14 cellular contexts compared by ENCODE assay signal in genomic region chr3:127865941-127866340, GRCh38. TPM values are rescaled to one million over a fixed set of nuclear protein-coding genes. Genes with fewer than 3 reads are reported as not detected.
A peak's percentile ranks its signal among the peaks of the same experiment; 100 is the strongest.
DNase-seq lines count a peak whose midpoint lies in the region; ATAC-seq, FAIRE-seq and TF ChIP-seq lines count a peak whose summit lies in the region.
"Had no signal": no experiment of that assay in that cellular context is flagged by ENCODE, and none has a peak within 500 bp of the region (broad histone marks: within the 10 kb centered on the region; RNA-seq: fewer than 3 reads in every experiment).

No MANE protein-coding gene starts in this region.

- H3K4me2 ChIP-seq in A549 (0 out of 3 replicates have a peak overlapping the region, but pooled peaks have one; percentile 18), GM23248 (ENCODE audit: unreplicated experiment) (no peak overlapping the region)

- TF ChIP-seq EP300 in A549 (IDR thresholded peaks at IDR 0.05), result no peak

- CTCF ChIA-PET in A549 (lab: Yijun Ruan, JAX), result interaction anchor here (0.6 to 1.2 kb wide), 5 partner anchors 10 to 284 kb away, joined by 3 to 4 read pairs (median 3); no protein-coding TSS in a partner anchor

- TF ChIP-seq CTCF in A549 (IDR thresholded peaks at IDR 0.05), result no peak

- intact Hi-C loops in activated T-helper 2 cell treated with anti-CD3 and anti-CD28 coated beads, Interferon-gamma antibody, Interleukin-2, Interleukin-4, amounts not matched to agents 10 μg/mL and 5 μg/mL and 100 μg/mL, durations not matched to agents 14 hours and 24 hours and 36 hours (cut with micrococcal nuclease), result no loop called here

- H4K20me1 ChIP-seq in GM23248 (ENCODE audit: insufficient read depth), result no peaks in the 10 kb centered on the region

- no peaks in the 10 kb centered on the region for H3K79me2 ChIP-seq in GM23248 (ENCODE audit: insufficient read depth)

- H3K4me1 ChIP-seq in A549, result peaks cover 7% of the 10 kb centered on the region; the same call in 1 of the 3 replicates
- 0 out of 2 replicates have a peak, but pooled peaks cover 3% of the 10 kb centered on the region for H3K4me1 ChIP-seq in GM23248 (ENCODE audit: insufficient read depth)

- FAIRE-seq in A549 (lab: Jason Lieb, UNC), result no peak

- H3K27me3 Mint-ChIP-seq in activated T-helper 2 cell treated with anti-CD3 and anti-CD28 coated beads, Interferon-gamma antibody, Interleukin-2, Interleukin-4, amounts not matched to agents 10 μg/mL and 5 μg/mL and 100 μg/mL, durations not matched to agents 14 hours and 24 hours and 36 hours (ENCODE audit: low read depth), result peaks cover 2% of the 10 kb centered on the region
- H3K27me3 Mint-ChIP-seq: naive B cell had no signal

- no peak overlapping the region for H2AFZ ChIP-seq in GM23248

- no peaks in the 10 kb centered on the region for H3K9me3 Mint-ChIP-seq in activated T-helper 2 cell treated with anti-CD3 and anti-CD28 coated beads, Interferon-gamma antibody, Interleukin-2, Interleukin-4, amounts not matched to agents 10 μg/mL and 5 μg/mL and 100 μg/mL, durations not matched to agents 14 hours and 24 hours and 36 hours
- H3K9me3 Mint-ChIP-seq: CD8-positive, alpha-beta memory T cell had no signal

- H3K36me3 ChIP-seq in GM23248 (ENCODE audit: low read depth), result no peaks in the 10 kb centered on the region

- in situ Hi-C loops in GM23248 (cut with MboI) (no loop called here), G401 (cut with HindIII; ENCODE audit: low sequenced_read_pairs) (no loop called here)

- H3K9me3 ChIP-seq in A549 (no peaks in the 10 kb centered on the region), GM23248 (ENCODE audit: low read depth) (no peaks in the 10 kb centered on the region)

- DNase-seq in A549 (ENCODE audit: low read depth in 1 of 2, low spot score in 1 of 2) (peak in 1 of 2 experiments; percentile 26), GM23248 (peak; percentile 82), hepatic stellate cell (ENCODE audit: low spot score) (peak; percentile 17), GDM1 (lab: John Stamatoyannopoulos, UW) (no peak), G401 (ENCODE audit: low spot score) (no peak)
- DNase-seq in activated T-helper 2 cell treated with anti-CD3 and anti-CD28 coated beads, Interferon-gamma antibody, Interleukin-2, Interleukin-4, amounts not matched to agents 10 μg/mL and 5 μg/mL and 100 μg/mL, durations not matched to agents 14 hours and 24 hours and 36 hours (ENCODE audit: low spot score), result no peak
- DNase-seq: amniotic stem cell; CD8-positive, alpha-beta memory T cell; naive B cell; NCI-H2029; T-helper 1 cell had no signal

- no peaks in the 10 kb centered on the region for H3K9me2 ChIP-seq in GM23248 (ENCODE audit: insufficient read depth)

- no peak overlapping the region for H3K4me3 ChIP-seq in A549
- H3K4me3 ChIP-seq in GM23248, result no peak overlapping the region

- TF ChIP-seq POLR2A in A549 (IDR thresholded peaks at IDR 0.05; ENCODE audit: low read length), result no peak

- H3K4me3 Mint-ChIP-seq in activated T-helper 2 cell treated with anti-CD3 and anti-CD28 coated beads, Interferon-gamma antibody, Interleukin-2, Interleukin-4, amounts not matched to agents 10 μg/mL and 5 μg/mL and 100 μg/mL, durations not matched to agents 14 hours and 24 hours and 36 hours (ENCODE audit: low read depth), result no peak overlapping the region
- H3K4me3 Mint-ChIP-seq: CD8-positive, alpha-beta memory T cell had no signal

- 38% methylated on average over 4 of the region's 4 CpGs for WGBS in A549 (ENCODE audit: missing lambda C conversion rate)
- WGBS in GM23248 (ENCODE audit: low coverage in 1 of 2, low lambda C conversion rate in 2 of 2, missing lambda C conversion rate in 2 of 2), 2 experiments, result 59 to 60% methylated on average over 4 of the region's 4 CpGs

- H3K27ac ChIP-seq in A549 (no peak overlapping the region), GM23248 (no peak overlapping the region)

- peaks cover 19% of the 10 kb centered on the region for H3K27me3 ChIP-seq in GM23248 (replicated peaks; ENCODE audit: insufficient read depth)

- H3F3A ChIP-seq in GM23248 (ENCODE audit: insufficient read depth), result 0 out of 2 replicates have a peak, but pooled peaks cover 5% of the 10 kb centered on the region

- H3K36me3 Mint-ChIP-seq in activated T-helper 2 cell treated with anti-CD3 and anti-CD28 coated beads, Interferon-gamma antibody, Interleukin-2, Interleukin-4, amounts not matched to agents 10 μg/mL and 5 μg/mL and 100 μg/mL, durations not matched to agents 14 hours and 24 hours and 36 hours (ENCODE audit: low read depth), result no peaks in the 10 kb centered on the region
- H3K36me3 Mint-ChIP-seq: CD8-positive, alpha-beta memory T cell; naive B cell had no signal

- POLR2A ChIA-PET in A549 (lab: Yijun Ruan, JAX), result no interaction called here

- ATAC-seq in A549, result peak; percentile 66 to 75; a peak in 5 of 6 replicates
- no peak for ATAC-seq in GM21825 (IDR thresholded peaks at IDR 0.05; ENCODE audit: unreplicated experiment)
- ATAC-seq in GM18907 (IDR thresholded peaks at IDR 0.05; ENCODE audit: unreplicated experiment), result no peak

- H3K9ac ChIP-seq in GM23248, result no peak overlapping the region

- H3K4me1 Mint-ChIP-seq in activated T-helper 2 cell treated with anti-CD3 and anti-CD28 coated beads, Interferon-gamma antibody, Interleukin-2, Interleukin-4, amounts not matched to agents 10 μg/mL and 5 μg/mL and 100 μg/mL, durations not matched to agents 14 hours and 24 hours and 36 hours (ENCODE audit: low read depth), result peaks cover 25% of the 10 kb centered on the region
- H3K4me1 Mint-ChIP-seq: CD8-positive, alpha-beta memory T cell; naive B cell had no signal

- TF ChIP-seq RAD21 in A549 (conservative IDR thresholded peaks at IDR 0.05 in 1 of 2, IDR thresholded peaks at IDR 0.05 in 1 of 2), result no peak

- H3K27ac Mint-ChIP-seq in activated T-helper 2 cell treated with anti-CD3 and anti-CD28 coated beads, Interferon-gamma antibody, Interleukin-2, Interleukin-4, amounts not matched to agents 10 μg/mL and 5 μg/mL and 100 μg/mL, durations not matched to agents 14 hours and 24 hours and 36 hours, result peak overlapping the region; percentile 45
- H3K27ac Mint-ChIP-seq: naive B cell had no signal

TF ChIP-seq in A549, 52 proteins besides CTCF, POLR2A, EP300 and RAD21 (continues in another document):
- TF ChIP-seq ELK1 (IDR thresholded peaks at IDR 0.05; ENCODE audit: low read depth, low read length) (no peak), NR3C1 (IDR thresholded peaks at IDR 0.05) (no peak), BHLHE40 (IDR thresholded peaks at IDR 0.05; ENCODE audit: low read depth, low read length) (no peak), HES2 (IDR thresholded peaks at IDR 0.05) (no peak), MAFK (IDR thresholded peaks at IDR 0.05; ENCODE audit: partially characterized antibody) (no peak), KDM5A (IDR thresholded peaks at IDR 0.05) (no peak), ZNF302 (CRISPR knock-in tag; IDR thresholded peaks at IDR 0.05) (no peak), HDAC2 (IDR thresholded peaks at IDR 0.05) (no peak), TFCP2L1 (CRISPR knock-in tag; IDR thresholded peaks at IDR 0.05) (no peak), ZFP36 (IDR thresholded peaks at IDR 0.05; ENCODE audit: borderline replicate concordance, partially characterized antibody) (no peak), FOSL2 (IDR thresholded peaks at IDR 0.05) (no peak), FOSL2 (CRISPR knock-in tag; IDR thresholded peaks at IDR 0.05) (no peak), NFE2L2 (conservative IDR thresholded peaks at IDR 0.05; ENCODE audit: low read length) (no peak), TP53 (CRISPR knock-in tag; IDR thresholded peaks at IDR 0.05) (no peak), MAZ (IDR thresholded peaks at IDR 0.05; ENCODE audit: borderline replicate concordance, low read depth, low read length) (no peak), SREBF2 (IDR thresholded peaks at IDR 0.05) (no peak)

RNA-seq across cellular contexts. Expression of gene MGLL, which starts 43.6 kb away (rescaled TPM):
- polyA plus RNA-seq in A549 (2011; rRNA removed), result 38.5 and 40.2 TPM in 2 replicates
- 22.0 and 29.9 TPM in 2 replicates for polyA plus RNA-seq in A549 (2012; cell fraction: cytosol; rRNA removed)
- polyA plus RNA-seq in A549 (2012; cell fraction: nucleus; rRNA removed), result 21.1 and 25.0 TPM in 2 replicates
- 32.6 to 41.5 TPM (median 34.5 TPM) in 3 replicates for polyA plus RNA-seq in A549 (2017; fragmentation: RNase III; extraction: RNeasy Plus Mini Kit Qiagen cat#74134 plus additional on column Dnase treatment)
- polyA minus RNA-seq in A549 (2011; rRNA and poly(A)+ RNA removed), result 41.6 and 58.3 TPM in 2 replicates
- total RNA-seq in GM23248 (2014; rRNA removed; shearing (Covaris generic)), result 58.7 and 59.2 TPM in 2 replicates
- polyA plus RNA-seq in GM23248 (2016; fragmentation: Nextera tagmentation; extraction: Ambion mirVana), result 184 and 194 TPM in 2 replicates
- 6.5 and 6.6 TPM in 2 replicates for total RNA-seq in activated T-helper 2 cell treated with anti-CD3 and anti-CD28 coated beads, Interferon-gamma antibody, Interleukin-2, Interleukin-4, amounts not matched to agents 10 μg/mL and 5 μg/mL and 100 μg/mL, durations not matched to agents 14 hours and 24 hours and 36 hours
- not detected in 2 replicates for total RNA-seq in G401 (2014; rRNA removed; shearing (Covaris generic))

RNA-seq across cellular contexts. Expression of gene KBTBD12, which starts 49.1 kb away (rescaled TPM):
- not detected in 2 replicates for polyA plus RNA-seq in A549 (2011; rRNA removed)
- not detected in 2 replicates for polyA plus RNA-seq in A549 (2012; cell fraction: cytosol; rRNA removed)
- not detected in 2 replicates for polyA plus RNA-seq in A549 (2012; cell fraction: nucleus; rRNA removed)
- not detected in 3 replicates for polyA plus RNA-seq in A549 (2017; fragmentation: RNase III; extraction: RNeasy Plus Mini Kit Qiagen cat#74134 plus additional on column Dnase treatment)
- not detected in 2 replicates for polyA minus RNA-seq in A549 (2011; rRNA and poly(A)+ RNA removed)
- total RNA-seq in GM23248 (2014; rRNA removed; shearing (Covaris generic)), result not detected in 2 replicates
- not detected in 2 replicates for polyA plus RNA-seq in GM23248 (2016; fragmentation: Nextera tagmentation; extraction: Ambion mirVana)
- 0.05 TPM in 1 of 2 replicates, not detected in the other for total RNA-seq in activated T-helper 2 cell treated with anti-CD3 and anti-CD28 coated beads, Interferon-gamma antibody, Interleukin-2, Interleukin-4, amounts not matched to agents 10 μg/mL and 5 μg/mL and 100 μg/mL, durations not matched to agents 14 hours and 24 hours and 36 hours
- not detected in 2 replicates for total RNA-seq in G401 (2014; rRNA removed; shearing (Covaris generic))
- total RNA-seq: activated CD8-positive, alpha-beta memory T cell treated with anti-CD3 and anti-CD28 coated beads for 36 hours; CD8-positive, alpha-beta memory T cell had no signal
- polyA plus RNA-seq: CD8-positive, alpha-beta memory T cell had no signal

Comparison
In these comparisons a context has a peak if more than half of its experiments do, and no peak if none do; other contexts are left out.
1. ATAC-seq: peak in A549 (2 of 2); none in GM21825 (single experiment) and GM18907 (single experiment).
2. DNase-seq: peak in GM23248 (single experiment) and hepatic stellate cell (single experiment); none in activated T-helper 2 cell treated with anti-CD3 and anti-CD28 coated beads, Interferon-gamma antibody, Interleukin-2, Interleukin-4, amounts not matched to agents 10 μg/mL and 5 μg/mL and 100 μg/mL, durations not matched to agents 14 hours and 24 hours and 36 hours (single experiment), GDM1 (single experiment) and G401 (single experiment).